ENCODE assay signal across 8 cellular contexts in the genomic region with DNA sequence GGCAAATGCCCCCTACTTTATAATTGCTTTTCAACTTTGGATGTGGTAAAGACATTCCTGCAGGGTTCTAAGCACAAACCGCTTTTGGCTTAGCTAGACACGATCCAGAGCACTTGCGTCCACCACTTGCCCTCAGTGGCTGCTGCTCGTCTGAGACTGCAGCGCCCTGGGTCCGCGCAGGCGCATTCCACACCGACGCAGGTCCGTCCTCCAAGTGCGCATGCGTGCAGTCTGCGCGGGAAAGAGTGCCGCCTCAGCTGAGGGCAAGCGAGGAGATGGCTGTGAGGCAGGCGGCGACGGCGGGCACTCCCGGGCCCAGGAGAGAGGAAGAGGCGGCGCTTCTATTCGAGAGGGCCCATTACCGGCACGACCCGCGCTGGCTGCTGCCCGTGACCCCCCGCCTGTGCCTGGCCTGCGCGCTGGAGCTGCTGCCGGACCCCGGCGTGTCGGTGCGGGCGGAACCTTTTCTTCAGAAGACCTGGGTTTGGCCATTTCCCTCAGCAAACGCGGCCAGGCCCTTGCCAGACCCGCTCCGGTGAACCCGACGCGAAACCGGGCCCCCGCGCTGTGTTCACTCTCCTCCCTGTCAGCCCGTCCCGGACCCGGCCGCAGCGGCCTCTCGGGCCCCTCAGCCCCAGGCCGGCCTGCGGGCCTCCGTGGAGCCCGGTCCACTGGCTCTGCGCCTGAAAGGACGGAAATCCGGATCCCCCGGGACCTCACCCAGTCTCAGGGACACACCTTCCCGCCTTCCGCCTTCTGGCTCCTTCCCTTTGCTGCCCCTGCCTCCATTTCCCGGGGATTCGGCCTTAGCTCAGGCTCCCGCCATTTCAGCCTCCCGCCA. TPM values are rescaled to one million over a fixed set of nuclear protein-coding genes. Genes with fewer than 3 reads are reported as not detected.
DNase-seq lines count a peak whose midpoint lies in the region; ATAC-seq and TF ChIP-seq lines count a peak whose summit lies in the region.

A gene with protein sequence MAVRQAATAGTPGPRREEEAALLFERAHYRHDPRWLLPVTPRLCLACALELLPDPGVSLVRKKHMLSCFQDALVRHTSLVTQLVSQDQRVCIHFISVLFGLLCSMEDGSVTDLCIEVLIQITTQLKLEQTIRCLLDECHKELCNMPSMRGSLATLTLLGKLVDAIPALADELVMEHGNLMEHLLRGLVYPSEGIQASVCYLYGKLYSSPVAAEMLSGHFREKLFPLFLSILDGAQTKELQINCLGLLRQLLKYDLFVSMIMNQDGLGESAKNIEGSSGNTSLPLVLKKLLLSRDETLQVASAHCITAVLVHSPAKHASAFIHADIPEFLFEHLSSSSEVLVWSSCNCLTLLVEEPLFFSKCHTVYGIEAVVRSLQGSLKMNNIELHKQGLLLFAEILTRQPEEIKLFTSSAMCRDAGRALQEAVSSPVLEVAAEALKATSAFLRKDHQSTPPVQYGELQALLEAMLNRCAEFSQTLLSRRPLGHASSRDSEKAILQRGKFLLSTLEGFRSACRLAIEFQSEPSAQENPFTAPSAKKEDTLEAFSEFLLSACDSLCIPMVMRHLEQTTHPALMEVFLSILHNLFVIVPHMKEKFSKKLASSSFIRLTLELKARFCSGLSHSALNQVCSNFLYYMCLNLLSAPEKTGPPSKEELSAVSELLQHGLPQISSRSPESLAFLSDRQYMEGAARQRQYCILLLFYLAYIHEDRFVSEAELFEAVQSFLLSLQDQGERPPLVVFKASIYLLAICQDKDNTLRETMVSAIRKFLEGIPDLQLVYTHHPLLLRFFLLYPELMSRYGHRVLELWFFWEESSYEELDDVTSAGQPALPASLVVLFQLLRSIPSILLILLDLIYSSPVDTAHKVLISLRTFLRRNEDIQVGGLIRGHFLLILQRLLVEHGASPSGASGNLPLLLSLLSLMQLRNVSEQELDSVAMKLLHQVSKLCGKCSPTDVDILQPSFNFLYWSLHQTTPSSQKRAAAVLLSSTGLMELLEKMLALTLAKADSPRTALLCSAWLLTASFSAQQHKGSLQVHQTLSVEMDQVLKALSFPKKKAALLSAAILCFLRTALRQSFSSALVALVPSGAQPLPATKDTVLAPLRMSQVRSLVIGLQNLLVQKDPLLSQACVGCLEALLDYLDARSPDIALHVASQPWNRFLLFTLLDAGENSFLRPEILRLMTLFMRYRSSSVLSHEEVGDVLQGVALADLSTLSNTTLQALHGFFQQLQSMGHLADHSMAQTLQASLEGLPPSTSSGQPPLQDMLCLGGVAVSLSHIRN (plus strand): TSS at position 240 of the 841 bp plus-strand sequence. CDS start 36 bp downstream, at position 276.

- H3K4me1 ChIP-seq in mononuclear cell (ENCODE audit: insufficient read depth, low read length): peaks cover 19% of the 10 kb centered on the region

- intact Hi-C loops in activated CD4-positive, alpha-beta memory T cell treated with anti-CD3 and anti-CD28 coated beads for 36 hours (cut with micrococcal nuclease): loop anchor here (5.0 kb wide), 3 partner anchors 83 to 258 kb away; no protein-coding TSS in a partner anchor
- intact Hi-C loops in dorsolateral prefrontal cortex (cut with DNase I): loop anchor here (5.0 to 10.0 kb wide), 3 partner anchors 103 to 243 kb away; a partner anchor contains a TSS

- H3K9me3 ChIP-seq in mononuclear cell (ENCODE audit: low read depth, low read length): no peaks in the 10 kb centered on the region

- H3K27me3 Mint-ChIP-seq in activated CD4-positive, alpha-beta memory T cell treated with anti-CD3 and anti-CD28 coated beads for 36 hours: no peaks in the 10 kb centered on the region

- H3K27ac ChIP-seq in dorsolateral prefrontal cortex: peak within 1 kb of the TSS in 4 of 59 donors; percentile 16 to 58 (median 51)

- no peaks in the 10 kb centered on the region for H3K36me3 Mint-ChIP-seq in activated CD4-positive, alpha-beta memory T cell treated with anti-CD3 and anti-CD28 coated beads for 36 hours

- peak within 1 kb of the TSS; percentile 48 for H3K4me3 Mint-ChIP-seq in activated CD4-positive, alpha-beta memory T cell treated with anti-CD3 and anti-CD28 coated beads for 36 hours

- no peak for ATAC-seq in HG03280 (IDR thresholded peaks at IDR 0.05; ENCODE audit: unreplicated experiment)

- POLR2A ChIA-PET in activated CD4-positive, alpha-beta memory T cell treated with anti-CD3 and anti-CD28 coated beads for 36 hours (lab: Charles Lee): interaction anchor here (0.6 to 3.6 kb wide), 6 partner anchors 11 to 381 kb away, joined by 3 to 26 read pairs (median 4); a partner anchor contains a TSS

- H3K4me3 ChIP-seq in dorsolateral prefrontal cortex (peak within 1 kb of the TSS in 44 of 59 donors; percentile 3 to 54 (median 28)), mononuclear cell (ENCODE audit: low read length) (no peak within 1 kb of the TSS)

- CTCF ChIA-PET in activated CD4-positive, alpha-beta memory T cell treated with anti-CD3 and anti-CD28 coated beads for 36 hours (lab: Charles Lee): interaction anchor here (0.7 to 4.6 kb wide), 14 partner anchors 7 to 260 kb away, joined by 3 to 60 read pairs (median 8); a partner anchor contains a TSS

- TF ChIP-seq CTCF in GM13977 (IDR thresholded peaks at IDR 0.05; ENCODE audit: extremely low read depth, insufficient read depth, missing control alignments) (no peak), dorsolateral prefrontal cortex (IDR thresholded peaks at IDR 0.05 in 54 of 56, conservative IDR thresholded peaks at IDR 0.05 in 2 of 56; ENCODE audit: low read depth in 1 of 56, partially characterized antibody in 56 of 56) (peak in 24 of 56 donors; percentile 12 to 56 (median 22))

- DNase-seq in GM13977 (ENCODE audit: low spot score) (peak; percentile 96), dorsolateral prefrontal cortex (peak; percentile 71 to 94 (median 84)), NCI-H2029 (lab: John Stamatoyannopoulos, UW) (no peak), NCI-H1417 treated with DMSO at 0.1 percent for 48 hours (lab: John Stamatoyannopoulos, UW) (no peak)
- DNase-seq in activated CD4-positive, alpha-beta memory T cell treated with anti-CD3 and anti-CD28 coated beads for 36 hours: peak; percentile 95
- peak; percentile 86 to 87 for DNase-seq in stimulated activated CD8-positive, alpha-beta memory T cell treated with anti-CD3 and anti-CD28 coated beads, Interleukin-2, amount 100 ng/mL, for 48 hours (ENCODE audit: low read depth in 2 of 2)

- H3K4me1 Mint-ChIP-seq in activated CD4-positive, alpha-beta memory T cell treated with anti-CD3 and anti-CD28 coated beads for 36 hours (ENCODE audit: low read depth): peaks cover 11% of the 10 kb centered on the region

- in situ Hi-C loops in GM13977 (cut with MboI; ENCODE audit: low pct_unique_long_range_greater_than_20kb, low sequenced_read_pairs, unreplicated experiment): loop anchor here (10.0 kb wide), 2 partner anchors 85 to 245 kb away; a partner anchor contains a TSS

- H3K9me3 Mint-ChIP-seq in activated CD4-positive, alpha-beta memory T cell treated with anti-CD3 and anti-CD28 coated beads for 36 hours: no peaks in the 10 kb centered on the region

- peak within 1 kb of the TSS; percentile 67 for H3K27ac Mint-ChIP-seq in activated CD4-positive, alpha-beta memory T cell treated with anti-CD3 and anti-CD28 coated beads for 36 hours

- no peaks in the 10 kb centered on the region for H3K27me3 ChIP-seq in dorsolateral prefrontal cortex
- no peaks in the 10 kb centered on the region for H3K27me3 ChIP-seq in mononuclear cell (ENCODE audit: insufficient read depth, low read length)

RNA-seq across cellular contexts. Expression of the gene that starts here (rescaled TPM):
- 10 to 100 TPM; 51.3 to 52.3 TPM for total RNA-seq in activated CD4-positive, alpha-beta memory T cell treated with anti-CD3 and anti-CD28 coated beads for 36 hours
- total RNA-seq in dorsolateral prefrontal cortex: 1 to 10 TPM in 115 of 120 experiments, under 1 TPM in 4, not detected in 1; 0.61 to 9.7 (median 3.6) TPM
- total RNA-seq in mononuclear cell: 63.5 TPM

Comparison
In these comparisons a context has a peak if more than half of its experiments do, and no peak if none do; other contexts are left out.
1. DNase-seq: peak in GM13977 (single experiment), activated CD4-positive, alpha-beta memory T cell treated with anti-CD3 and anti-CD28 coated beads for 36 hours (single experiment), dorsolateral prefrontal cortex (10 of 10) and stimulated activated CD8-positive, alpha-beta memory T cell treated with anti-CD3 and anti-CD28 coated beads, Interleukin-2, amount 100 ng/mL, for 48 hours (2 of 2); none in NCI-H2029 (single experiment) and NCI-H1417 treated with DMSO at 0.1 percent for 48 hours (single experiment).